2 cellular contexts compared by ENCODE assay signal in genomic region chr22:37267128-37267587, GRCh38.
TF ChIP-seq lines count a peak whose summit lies in the region.

No MANE protein-coding gene starts in this region.

TF ChIP-seq in endothelial cell of umbilical vein, 7 proteins besides CTCF, POLR2A, EP300 and RAD21 (continued from another document):
- no peak for TF ChIP-seq MYC (IDR thresholded peaks at IDR 0.05; ENCODE audit: low read depth, low read length)
- no peak for TF ChIP-seq EZH2 (IDR thresholded peaks at IDR 0.05; ENCODE audit: borderline replicate concordance, low read depth, low read length, severe bottlenecking)
- no peak for TF ChIP-seq JUN (IDR thresholded peaks at IDR 0.05; ENCODE audit: borderline replicate concordance, insufficient read depth, insufficient read length, low read depth)
- TF ChIP-seq GATA2 (IDR thresholded peaks at IDR 0.05; ENCODE audit: insufficient read depth, insufficient read length, low read depth, low read length), result no peak
- no peak for TF ChIP-seq POLR2AphosphoS5 (IDR thresholded peaks at IDR 0.05; ENCODE audit: insufficient read depth, low read depth, low read length)
- no peak for TF ChIP-seq MAX (IDR thresholded peaks at IDR 0.05; ENCODE audit: insufficient read depth, insufficient read length)

TF ChIP-seq in neural cell, 6 proteins besides CTCF, POLR2A, EP300 and RAD21 (continued from another document):
- TF ChIP-seq SMC3 (conservative IDR thresholded peaks at IDR 0.05; ENCODE audit: poor library complexity) (peak; percentile 56), MXI1 (conservative IDR thresholded peaks at IDR 0.05; ENCODE audit: poor library complexity, severe bottlenecking) (no peak), TAF1 (IDR thresholded peaks at IDR 0.05; ENCODE audit: low read depth) (no peak), EZH2 (IDR thresholded peaks at IDR 0.05; ENCODE audit: borderline replicate concordance, insufficient read depth, low read length, poor library complexity, severe bottlenecking) (no peak)
- TF ChIP-seq, protein P1, sequence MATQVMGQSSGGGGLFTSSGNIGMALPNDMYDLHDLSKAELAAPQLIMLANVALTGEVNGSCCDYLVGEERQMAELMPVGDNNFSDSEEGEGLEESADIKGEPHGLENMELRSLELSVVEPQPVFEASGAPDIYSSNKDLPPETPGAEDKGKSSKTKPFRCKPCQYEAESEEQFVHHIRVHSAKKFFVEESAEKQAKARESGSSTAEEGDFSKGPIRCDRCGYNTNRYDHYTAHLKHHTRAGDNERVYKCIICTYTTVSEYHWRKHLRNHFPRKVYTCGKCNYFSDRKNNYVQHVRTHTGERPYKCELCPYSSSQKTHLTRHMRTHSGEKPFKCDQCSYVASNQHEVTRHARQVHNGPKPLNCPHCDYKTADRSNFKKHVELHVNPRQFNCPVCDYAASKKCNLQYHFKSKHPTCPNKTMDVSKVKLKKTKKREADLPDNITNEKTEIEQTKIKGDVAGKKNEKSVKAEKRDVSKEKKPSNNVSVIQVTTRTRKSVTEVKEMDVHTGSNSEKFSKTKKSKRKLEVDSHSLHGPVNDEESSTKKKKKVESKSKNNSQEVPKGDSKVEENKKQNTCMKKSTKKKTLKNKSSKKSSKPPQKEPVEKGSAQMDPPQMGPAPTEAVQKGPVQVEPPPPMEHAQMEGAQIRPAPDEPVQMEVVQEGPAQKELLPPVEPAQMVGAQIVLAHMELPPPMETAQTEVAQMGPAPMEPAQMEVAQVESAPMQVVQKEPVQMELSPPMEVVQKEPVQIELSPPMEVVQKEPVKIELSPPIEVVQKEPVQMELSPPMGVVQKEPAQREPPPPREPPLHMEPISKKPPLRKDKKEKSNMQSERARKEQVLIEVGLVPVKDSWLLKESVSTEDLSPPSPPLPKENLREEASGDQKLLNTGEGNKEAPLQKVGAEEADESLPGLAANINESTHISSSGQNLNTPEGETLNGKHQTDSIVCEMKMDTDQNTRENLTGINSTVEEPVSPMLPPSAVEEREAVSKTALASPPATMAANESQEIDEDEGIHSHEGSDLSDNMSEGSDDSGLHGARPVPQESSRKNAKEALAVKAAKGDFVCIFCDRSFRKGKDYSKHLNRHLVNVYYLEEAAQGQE (IDR thresholded peaks at IDR 0.05; ENCODE audit: borderline replicate concordance), result no peak
